29 cellular contexts compared by ENCODE assay signal in genomic region chr7:85456254-85456653, GRCh38.
A peak's percentile ranks its signal among the peaks of the same experiment; 100 is the strongest.
DNase-seq lines count a peak whose midpoint lies in the region; ATAC-seq, FAIRE-seq and TF ChIP-seq lines count a peak whose summit lies in the region.
"Had no signal": no experiment of that assay in that cellular context is flagged by ENCODE, and none has a peak within 500 bp of the region (broad histone marks: within the 10 kb centered on the region; RNA-seq: fewer than 3 reads in every experiment).

No MANE protein-coding gene starts in this region.

- H3K79me2 ChIP-seq in HepG2 (ENCODE audit: insufficient read depth, low read length): no peaks in the 10 kb centered on the region

- in situ Hi-C loops in HepG2 (cut with HindIII; ENCODE audit: extremely low pct_ligation_motif_present, low pct_unique_long_range_greater_than_20kb): no loop called here

- 0 out of 3 replicates have a peak, but pooled peaks have one; percentile 47 for ATAC-seq in HepG2
- no peak for ATAC-seq in right lobe of liver
- no peak for ATAC-seq in HG03108 (IDR thresholded peaks at IDR 0.05; ENCODE audit: unreplicated experiment)

- H3K4me1 Mint-ChIP-seq in chondrocyte (ENCODE audit: low read depth): no peaks in the 10 kb centered on the region
- H3K4me1 Mint-ChIP-seq: CD4-positive, alpha-beta memory T cell; IgD-negative memory B cell had no signal

- no peaks in the 10 kb centered on the region for H3K9me3 ChIP-seq in HepG2 (ENCODE audit: low read length)
- no peaks in the 10 kb centered on the region for H3K9me3 ChIP-seq in right lobe of liver
- H3K9me3 ChIP-seq: BLaER1, SK-N-SH had no signal

- no peak overlapping the region for H3K9ac ChIP-seq in HepG2 (ENCODE audit: insufficient read depth, low read depth, low read length)
- H3K9ac ChIP-seq: BLaER1, KMS-11, SK-N-SH had no signal

- H3K4me1 ChIP-seq in HepG2 (ENCODE audit: insufficient read depth, low read length) (no peaks in the 10 kb centered on the region), right lobe of liver (no peaks in the 10 kb centered on the region)
- H3K4me1 ChIP-seq: BLaER1 had no signal

- peak; percentile 55 for TF ChIP-seq CTCF in HepG2 (CRISPR knock-in tag; IDR thresholded peaks at IDR 0.05)
- TF ChIP-seq CTCF in right lobe of liver (IDR thresholded peaks at IDR 0.05): no peak
- peak; percentile 36 for TF ChIP-seq CTCF in chondrocyte (IDR thresholded peaks at IDR 0.05)

- no peak overlapping the region for H3K27ac ChIP-seq in HepG2 (ENCODE audit: extremely low read length, insufficient read depth, low read length)
- no peak overlapping the region for H3K27ac ChIP-seq in right lobe of liver
- H3K27ac ChIP-seq: BLaER1, KMS-11 had no signal

- no peak overlapping the region for H3K4me3 Mint-ChIP-seq in chondrocyte (ENCODE audit: unreplicated experiment)
- H3K4me3 Mint-ChIP-seq: CD4-positive, alpha-beta memory T cell; HFFc6; IgD-negative memory B cell; T-helper 1 cell treated with Interleukin-12 subunit alpha and Interleukin-12 subunit beta and Interleukin-4 antibody, amounts not matched to agents 30 μg/mL and 1 μg/mL, for 36 hours had no signal

- no peaks in the 10 kb centered on the region for H4K20me1 ChIP-seq in HepG2 (ENCODE audit: insufficient read depth, low read length)
- H4K20me1 ChIP-seq: BLaER1 had no signal

- POLR2A ChIA-PET in HepG2 (lab: Yijun Ruan, JAX): no interaction called here

- no peak overlapping the region for H3K27ac Mint-ChIP-seq in chondrocyte (ENCODE audit: unreplicated experiment)
- H3K27ac Mint-ChIP-seq: CD4-positive, alpha-beta memory T cell; HFFc6; IgD-negative memory B cell; T-helper 1 cell treated with Interleukin-12 subunit alpha and Interleukin-12 subunit beta and Interleukin-4 antibody, amounts not matched to agents 30 μg/mL and 1 μg/mL, for 36 hours had no signal

- TF ChIP-seq EP300 in HepG2 (IDR thresholded peaks at IDR 0.05; ENCODE audit: low read depth in 2 of 2, low read length in 2 of 2) (no peak), HepG2 (CRISPR knock-in tag; IDR thresholded peaks at IDR 0.05; ENCODE audit: borderline replicate concordance) (no peak)

- no peak overlapping the region for H2AFZ ChIP-seq in HepG2 (ENCODE audit: low read length)

- H3K4me3 ChIP-seq in HepG2 (replicated peaks in 1 of 3; ENCODE audit: insufficient read depth in 1 of 3, low read depth in 2 of 3, low read length in 3 of 3) (no peak overlapping the region), right lobe of liver (no peak overlapping the region)
- H3K4me3 ChIP-seq: BLaER1 had no signal

- no peak for DNase-seq in HepG2 (ENCODE audit: low spot score)
- DNase-seq in right lobe of liver: no peak
- peak; percentile 40 for DNase-seq in NCI-H748 (lab: John Stamatoyannopoulos, UW; ENCODE audit: unreplicated experiment)
- DNase-seq in chondrocyte (ENCODE audit: low spot score): no peak
- no peak for DNase-seq in NK-92 (lab: John Stamatoyannopoulos, UW; ENCODE audit: unreplicated experiment)
- DNase-seq in Kasumi-1 (lab: John Stamatoyannopoulos, UW): no peak
- DNase-seq: CD4-positive, alpha-beta memory T cell; COR-L47; DMS79 treated with DMSO at 0.1 percent for 48 hours; GF-D8; H7; HFFc6; NCI-H1048; NCI-H1694 treated with DMSO at 0.1 percent for 48 hours; NCI-H2081; NCI-H2171; NCI-H226; NCI-H510A; NCI-H69; SIG-M5; SK-N-SH; SW 1271 had no signal

- CTCF ChIA-PET in HepG2 (lab: Yijun Ruan, JAX; ENCODE audit: low intra/inter-chr PET ratio, low total read pairs): no interaction called here

- 0% methylated on average over 1 of the region's 1 CpG for WGBS in HepG2 (ENCODE audit: low lambda C conversion rate)
- 31% methylated on average over 1 of the region's 1 CpG for WGBS in right lobe of liver (ENCODE audit: insufficient coverage, low coverage, low lambda C conversion rate, missing lambda C conversion rate)

- H3K4me2 ChIP-seq in HepG2 (ENCODE audit: low read depth, low read length): no peak overlapping the region
- H3K4me2 ChIP-seq: BLaER1, KMS-11, SK-N-SH had no signal

- intact Hi-C loops in HepG2 (cut with micrococcal nuclease; ENCODE audit: unreplicated experiment): loop anchor here (1.0 kb wide), 2 partner anchors 270 to 415 kb away; no protein-coding TSS in a partner anchor
- intact Hi-C loops in right lobe of liver (cut with DNase I): no loop called here

- H3K27me3 Mint-ChIP-seq in chondrocyte (ENCODE audit: low read depth): no peaks in the 10 kb centered on the region
- H3K27me3 Mint-ChIP-seq: CD4-positive, alpha-beta memory T cell; IgD-negative memory B cell had no signal

- H3K36me3 ChIP-seq in HepG2 (replicated peaks in 1 of 2; ENCODE audit: control insufficient read depth in 1 of 2, insufficient read depth in 2 of 2, low read length in 2 of 2) (no peaks in the 10 kb centered on the region), right lobe of liver (no peaks in the 10 kb centered on the region)
- H3K36me3 ChIP-seq: BLaER1 had no signal

- no peak for TF ChIP-seq RAD21 in HepG2 (CRISPR knock-in tag; IDR thresholded peaks at IDR 0.05)

- BruUV-seq in HepG2 (replicated peaks; lab: Mats Ljungman, UMichigan): no TSS peak

- no peak for TF ChIP-seq POLR2A in HepG2 (IDR thresholded peaks at IDR 0.05; ENCODE audit: insufficient read depth in 1 of 2, low read depth in 2 of 2, low read length in 2 of 2)
- TF ChIP-seq POLR2A in right lobe of liver (IDR thresholded peaks at IDR 0.05): no peak

- H3K9me3 Mint-ChIP-seq in chondrocyte (ENCODE audit: low read depth): no peaks in the 10 kb centered on the region
- H3K9me3 Mint-ChIP-seq: HFFc6; IgD-negative memory B cell; T-helper 1 cell treated with Interleukin-12 subunit alpha and Interleukin-12 subunit beta and Interleukin-4 antibody, amounts not matched to agents 30 μg/mL and 1 μg/mL, for 36 hours had no signal

- FAIRE-seq in HepG2 (lab: Jason Lieb, UNC): no peak
- FAIRE-seq: GM12891, RCC 7860 had no signal

- H3K36me3 Mint-ChIP-seq in chondrocyte (ENCODE audit: low read depth): no peaks in the 10 kb centered on the region
- H3K36me3 Mint-ChIP-seq: CD4-positive, alpha-beta memory T cell; IgD-negative memory B cell had no signal

- H3K27me3 ChIP-seq in HepG2 (ENCODE audit: control insufficient read depth in 1 of 2, insufficient read depth in 2 of 2, low read length in 2 of 2): no peaks in the 10 kb centered on the region
- no peaks in the 10 kb centered on the region for H3K27me3 ChIP-seq in right lobe of liver
- H3K27me3 ChIP-seq: BLaER1 had no signal

TF ChIP-seq in HepG2, 621 proteins besides CTCF, POLR2A, EP300 and RAD21:
- TF ChIP-seq GTF3A (CRISPR knock-in tag; conservative IDR thresholded peaks at IDR 0.05) (no peak), ZNF263 (CRISPR knock-in tag; IDR thresholded peaks at IDR 0.05) (no peak), SMC3 (IDR thresholded peaks at IDR 0.05; ENCODE audit: low read length) (peak; percentile 30; the same call in 1 of the 2 replicates), RARA (CRISPR knock-in tag; IDR thresholded peaks at IDR 0.05) (no peak), KDM1A (CRISPR knock-in tag; IDR thresholded peaks at IDR 0.05) (no peak), STAG1 (CRISPR knock-in tag; IDR thresholded peaks at IDR 0.05) (peak; percentile 67), THAP11 (CRISPR knock-in tag; IDR thresholded peaks at IDR 0.05) (no peak)

Comparison
In these comparisons a context has a peak if more than half of its experiments do, and no peak if none do; other contexts are left out.
1. CTCF ChIP-seq: peak in HepG2 (single experiment) and chondrocyte (single experiment); none in right lobe of liver (0 of 4).